10 cellular contexts compared by ENCODE assay signal in genomic region chr7:84196007-84196551, GRCh38. TPM values are rescaled to one million over a fixed set of nuclear protein-coding genes. Genes with fewer than 3 reads are reported as not detected.
DNase-seq lines count a peak whose midpoint lies in the region; ATAC-seq, FAIRE-seq and TF ChIP-seq lines count a peak whose summit lies in the region.
"Had no signal": no experiment of that assay in that cellular context is flagged by ENCODE, and none has a peak within 500 bp of the region (broad histone marks: within the 10 kb centered on the region; RNA-seq: fewer than 3 reads in every experiment).

No MANE protein-coding gene starts in this region.

- no peaks in the 10 kb centered on the region for H3K27me3 ChIP-seq in heart left ventricle

- peaks cover 19% of the 10 kb centered on the region for H3K4me1 Mint-ChIP-seq in T-helper 2 cell treated with Interferon-gamma antibody and Interleukin-4, amounts not matched to agents 5 μg/mL and 100 μg/mL, for 36 hours (ENCODE audit: low read depth)

- H3K27ac ChIP-seq in heart left ventricle = peak overlapping the region in 1 of 12 donors; percentile 79

- H3K36me3 Mint-ChIP-seq in T-helper 2 cell treated with Interferon-gamma antibody and Interleukin-4, amounts not matched to agents 5 μg/mL and 100 μg/mL, for 36 hours (ENCODE audit: low read depth) = no peaks in the 10 kb centered on the region

- peak overlapping the region; percentile 35 for H3K4me3 Mint-ChIP-seq in T-helper 2 cell treated with Interferon-gamma antibody and Interleukin-4, amounts not matched to agents 5 μg/mL and 100 μg/mL, for 36 hours

- no peak for DNase-seq in H54 (ENCODE audit: insufficient read length, low spot score)
- DNase-seq in T-helper 2 cell treated with Interferon-gamma antibody and Interleukin-4, amounts not matched to agents 5 μg/mL and 100 μg/mL, for 36 hours (ENCODE audit: low spot score) = no peak
- DNase-seq in heart left ventricle = peak in 1 of 5 donors; percentile 20
- no peak for DNase-seq in sciatic nerve (ENCODE audit: low spot score)
- no peak for DNase-seq in DMS79 treated with DMSO at 0.1 percent for 48 hours (lab: John Stamatoyannopoulos, UW)
- DNase-seq in GDM1 (lab: John Stamatoyannopoulos, UW) = no peak
- DNase-seq: islet precursor cell had no signal

- peaks cover 23% of the 10 kb centered on the region for H3K27me3 Mint-ChIP-seq in T-helper 2 cell treated with Interferon-gamma antibody and Interleukin-4, amounts not matched to agents 5 μg/mL and 100 μg/mL, for 36 hours (ENCODE audit: low read depth)

- peaks cover 0 to 16% (median 1%) of the 10 kb centered on the region in 12 donors for H3K4me1 ChIP-seq in heart left ventricle

- peak overlapping the region in 9 of 12 donors; percentile 24 to 59 (median 51) for H3K4me3 ChIP-seq in heart left ventricle

- WGBS in heart left ventricle, 4 donors = 33 to 40% (median 37%) methylated on average over 4 of the region's 4 CpGs

- TF ChIP-seq POLR2A in H54 (IDR thresholded peaks at IDR 0.05; ENCODE audit: low read depth, low read length) (no peak), heart left ventricle (IDR thresholded peaks at IDR 0.05) (no peak)

- intact Hi-C loops in heart left ventricle (cut with DNase I) = loop anchor here in 5 of 10 donors (10.0 kb wide), 3 partner anchors 101 to 829 kb away; no protein-coding TSS in a partner anchor
- intact Hi-C loops in sciatic nerve (cut with DNase I) = no loop called here

- peak; percentile 91 for FAIRE-seq in H54 (lab: Jason Lieb, UNC)

- H3K9me3 Mint-ChIP-seq in T-helper 2 cell treated with Interferon-gamma antibody and Interleukin-4, amounts not matched to agents 5 μg/mL and 100 μg/mL, for 36 hours = no peaks in the 10 kb centered on the region
- H3K9me3 Mint-ChIP-seq: T-helper 1 cell treated with Interleukin-12 subunit alpha and Interleukin-12 subunit beta and Interleukin-4 antibody, amounts not matched to agents 30 μg/mL and 1 μg/mL, for 36 hours had no signal

- H3K9me3 ChIP-seq in heart left ventricle = no peaks in the 10 kb centered on the region

- H3K36me3 ChIP-seq in heart left ventricle = no peaks in the 10 kb centered on the region

- no peak overlapping the region for H3K27ac Mint-ChIP-seq in T-helper 2 cell treated with Interferon-gamma antibody and Interleukin-4, amounts not matched to agents 5 μg/mL and 100 μg/mL, for 36 hours
- H3K27ac Mint-ChIP-seq: T-helper 1 cell treated with Interleukin-12 subunit alpha and Interleukin-12 subunit beta and Interleukin-4 antibody, amounts not matched to agents 30 μg/mL and 1 μg/mL, for 36 hours had no signal

- TF ChIP-seq CTCF in heart left ventricle (IDR thresholded peaks at IDR 0.05) = no peak

- ATAC-seq in heart left ventricle = peak in 3 of 4 donors; percentile 58 to 72 (median 71)
- ATAC-seq in sciatic nerve = peak; percentile 72
- no peak for ATAC-seq in esophagus mucosa
- ATAC-seq in HG03354 (IDR thresholded peaks at IDR 0.05; ENCODE audit: poor library complexity, severe bottlenecking, unreplicated experiment) = no peak

RNA-seq across cellular contexts. Expression of gene SEMA3A, which starts 1.5 kb away (rescaled TPM):
- 1 to 10 TPM in 8 of 9 donors, under 1 TPM in 1; 0.32 to 6.6 (median 1.5) TPM for total RNA-seq in heart left ventricle
- under 1 TPM; 0.30 to 0.39 TPM for polyA plus RNA-seq in heart left ventricle
- 15.1 TPM for total RNA-seq in sciatic nerve
- 0.56 TPM for total RNA-seq in esophagus mucosa

Comparison
In these comparisons a context has a peak if more than half of its experiments do, and no peak if none do; other contexts are left out.
1. ATAC-seq: peak in heart left ventricle (3 of 4) and sciatic nerve (single experiment); none in esophagus mucosa (single experiment) and HG03354 (single experiment).